In genomic region chr2:84152471-84152870, GRCh38 we compare ENCODE assay signal across 21 cellular contexts.
DNase-seq lines count a peak whose midpoint lies in the region; FAIRE-seq and TF ChIP-seq lines count a peak whose summit lies in the region.
"Had no signal": no experiment of that assay in that cellular context is flagged by ENCODE, and none has a peak within 500 bp of the region (broad histone marks: within the 10 kb centered on the region; RNA-seq: fewer than 3 reads in every experiment).

No MANE protein-coding gene starts in this region.

- no peak overlapping the region for H3K14ac ChIP-seq in trophoblast cell (ENCODE audit: low read length)

- no peak overlapping the region for H2AFZ ChIP-seq in trophoblast cell (ENCODE audit: insufficient read depth, low read length, poor library complexity)
- H2AFZ ChIP-seq: GM23248 had no signal

- H4K12ac ChIP-seq in trophoblast cell (ENCODE audit: low read depth, low read length), result no peak overlapping the region

- no peak for FAIRE-seq in bronchial epithelial cell (lab: Jason Lieb, UNC)
- FAIRE-seq: GM12878, GM19239, H54, HTR-8/SVneo had no signal

- no peak overlapping the region for H3K4me3 Mint-ChIP-seq in MCF 10A (ENCODE audit: unreplicated experiment)
- H3K4me3 Mint-ChIP-seq: B cell; CD8-positive, alpha-beta T cell; HFFc6; IgD-negative memory B cell had no signal

- no peaks in the 10 kb centered on the region for H3K79me2 ChIP-seq in trophoblast cell (ENCODE audit: control insufficient read depth, insufficient read depth, low read length, poor library complexity)

- H2BK12ac ChIP-seq in trophoblast cell (ENCODE audit: low read length), result no peak overlapping the region

- no peak overlapping the region for H2BK5ac ChIP-seq in trophoblast cell (ENCODE audit: low read depth, low read length, poor library complexity)

- H3K27ac ChIP-seq in breast epithelium, result no peak overlapping the region
- no peak overlapping the region for H3K27ac ChIP-seq in trophoblast cell (ENCODE audit: low read depth, low read length)
- H3K27ac ChIP-seq: BLaER1 treated with 17β-estradiol and CSF1 and Interleukin-3, amounts not matched to agents 10 nM and 100 nM; GM23248 had no signal

- intact Hi-C loops in MCF 10A (cut with micrococcal nuclease) (no loop called here), breast epithelium (cut with DNase I; ENCODE audit: low total_unique reads) (no loop called here)

- H3K27ac Mint-ChIP-seq in MCF 10A (ENCODE audit: low read depth, unreplicated experiment), result no peak overlapping the region
- H3K27ac Mint-ChIP-seq: B cell; CD8-positive, alpha-beta T cell; HFFc6; IgD-negative memory B cell had no signal

- no peaks in the 10 kb centered on the region for H3K36me3 ChIP-seq in breast epithelium
- no peaks in the 10 kb centered on the region for H3K36me3 ChIP-seq in bronchial epithelial cell (ENCODE audit: control insufficient read depth, insufficient read depth, low read length)
- no peaks in the 10 kb centered on the region for H3K36me3 ChIP-seq in trophoblast cell (ENCODE audit: control insufficient read depth in 1 of 2, insufficient read depth in 2 of 2, low read length in 2 of 2)
- H3K36me3 ChIP-seq in HAP-1 (replicated peaks), result no peaks in the 10 kb centered on the region
- H3K36me3 ChIP-seq: BLaER1 treated with 17β-estradiol and CSF1 and Interleukin-3, amounts not matched to agents 10 nM and 100 nM had no signal

- H3K4me3 ChIP-seq in breast epithelium (no peak overlapping the region), bronchial epithelial cell (ENCODE audit: low read depth, low read length) (no peak overlapping the region), trophoblast cell (ENCODE audit: low read depth, low read length) (no peak overlapping the region), HAP-1 (no peak overlapping the region)
- H3K4me3 ChIP-seq: BLaER1 treated with 17β-estradiol and CSF1 and Interleukin-3, amounts not matched to agents 10 nM and 100 nM; GM12878; GM23248 had no signal

- no peak overlapping the region for H2AK5ac ChIP-seq in trophoblast cell (ENCODE audit: low read length)

- in situ Hi-C loops in HAP-1 (cut with MboI; ENCODE audit: low sequenced_read_pairs), result no loop called here

- H4K91ac ChIP-seq in trophoblast cell (ENCODE audit: low read depth, low read length), result no peak overlapping the region

- no peak overlapping the region for H3K18ac ChIP-seq in trophoblast cell (ENCODE audit: low read length)

- no peak for TF ChIP-seq POLR2A in breast epithelium (IDR thresholded peaks at IDR 0.05)

- no peaks in the 10 kb centered on the region for H3K9me3 Mint-ChIP-seq in MCF 10A (ENCODE audit: unreplicated experiment)
- H3K9me3 Mint-ChIP-seq: CD8-positive, alpha-beta T cell had no signal

- WGBS in trophoblast cell (ENCODE audit: extremely low coverage, insufficient coverage, insufficient read length), result no CpG with 5 or more reads among the region's 2 CpGs

- BruUV-seq in MCF 10A (replicated peaks; lab: Mats Ljungman, UMichigan), result no TSS peak

- H3K36me3 Mint-ChIP-seq in MCF 10A (ENCODE audit: insufficient read depth, unreplicated experiment), result no peaks in the 10 kb centered on the region
- H3K36me3 Mint-ChIP-seq: CD8-positive, alpha-beta T cell; IgD-negative memory B cell had no signal

- H3K9me3 ChIP-seq in breast epithelium, result no peaks in the 10 kb centered on the region
- H3K9me3 ChIP-seq in trophoblast cell (ENCODE audit: insufficient read depth, low read depth, low read length), result no peaks in the 10 kb centered on the region
- no peaks in the 10 kb centered on the region for H3K9me3 ChIP-seq in HAP-1
- H3K9me3 ChIP-seq: BLaER1 treated with 17β-estradiol and CSF1 and Interleukin-3, amounts not matched to agents 10 nM and 100 nM had no signal

- H3K27me3 ChIP-seq in breast epithelium (no peaks in the 10 kb centered on the region), bronchial epithelial cell (ENCODE audit: control insufficient read depth, insufficient read depth, low read length) (no peaks in the 10 kb centered on the region), trophoblast cell (ENCODE audit: insufficient read depth, low read length) (no peaks in the 10 kb centered on the region), HAP-1 (ENCODE audit: low read depth) (no peaks in the 10 kb centered on the region)
- H3K27me3 ChIP-seq: BLaER1 treated with 17β-estradiol and CSF1 and Interleukin-3, amounts not matched to agents 10 nM and 100 nM had no signal

- POLR2A ChIA-PET in MCF 10A (lab: Yijun Ruan, JAX), result no interaction called here

- no peak overlapping the region for H3K4me2 ChIP-seq in trophoblast cell (ENCODE audit: low read length)
- H3K4me2 ChIP-seq: BLaER1 treated with 17β-estradiol and CSF1 and Interleukin-3, amounts not matched to agents 10 nM and 100 nM had no signal

- no peaks in the 10 kb centered on the region for H3K27me3 Mint-ChIP-seq in MCF 10A (ENCODE audit: insufficient read depth, unreplicated experiment)
- H3K27me3 Mint-ChIP-seq: IgD-negative memory B cell had no signal

- no peak overlapping the region for H3K4ac ChIP-seq in trophoblast cell (ENCODE audit: low read depth, low read length)

- no peaks in the 10 kb centered on the region for H3K79me1 ChIP-seq in trophoblast cell (ENCODE audit: low read length)

- DNase-seq in MCF 10A (ENCODE audit: unreplicated experiment) (peak; percentile 24), breast epithelium (ENCODE audit: low spot score in 2 of 2) (no peak), NCI-H226 (peak; percentile 15), bronchial epithelial cell (ENCODE audit: low read depth) (peak; percentile 44), trophoblast cell (peak; percentile 3 to 22), HAP-1 (ENCODE audit: low spot score in 2 of 2) (no peak), H4 (ENCODE audit: low spot score) (no peak)
- no peak for DNase-seq in activated CD4-positive, CD25-positive, alpha-beta regulatory T cell treated with anti-CD3 and anti-CD28 coated beads, Interleukin-2, amount 50 U/mL, for 72 hours
- DNase-seq: 8988T; Calu3; CD8-positive, alpha-beta T cell; DMS79 treated with DMSO at 0.1 percent for 48 hours; GM23248; HFFc6 had no signal

- H3K4me1 Mint-ChIP-seq in MCF 10A (ENCODE audit: insufficient read depth, unreplicated experiment), result peaks cover 14% of the 10 kb centered on the region
- H3K4me1 Mint-ChIP-seq: B cell, IgD-negative memory B cell had no signal

- H3K9ac ChIP-seq in trophoblast cell (ENCODE audit: low read length), result no peak overlapping the region
- H3K9ac ChIP-seq: BLaER1 treated with 17β-estradiol and CSF1 and Interleukin-3, amounts not matched to agents 10 nM and 100 nM; GM23248 had no signal

- H3K4me1 ChIP-seq in breast epithelium (no peaks in the 10 kb centered on the region), trophoblast cell (ENCODE audit: control insufficient read depth in 1 of 2, insufficient read depth in 2 of 2, low read length in 2 of 2) (no peaks in the 10 kb centered on the region), HAP-1 (no peaks in the 10 kb centered on the region)
- H3K4me1 ChIP-seq: BLaER1 treated with 17β-estradiol and CSF1 and Interleukin-3, amounts not matched to agents 10 nM and 100 nM had no signal

- TF ChIP-seq CTCF in MCF 10A (IDR thresholded peaks at IDR 0.05; ENCODE audit: unreplicated experiment) (no peak), breast epithelium (IDR thresholded peaks at IDR 0.05) (no peak), bronchial epithelial cell (IDR thresholded peaks at IDR 0.05; ENCODE audit: insufficient read depth, low read length, severe bottlenecking) (no peak)

- H4K8ac ChIP-seq in trophoblast cell (ENCODE audit: low read depth, low read length), result no peak overlapping the region

- CTCF ChIA-PET in MCF 10A (lab: Yijun Ruan, JAX), result no interaction called here

- H2BK120ac ChIP-seq in trophoblast cell (ENCODE audit: insufficient read depth, low read length, poor library complexity), result no peak overlapping the region

- no peak overlapping the region for H3K23ac ChIP-seq in trophoblast cell (ENCODE audit: low read length)

Comparison
In these comparisons a context has a peak if more than half of its experiments do, and no peak if none do; other contexts are left out.
1. DNase-seq: peak in MCF 10A (single experiment), NCI-H226 (single experiment), bronchial epithelial cell (single experiment) and trophoblast cell (2 of 2); none in breast epithelium (0 of 2), activated CD4-positive, CD25-positive, alpha-beta regulatory T cell treated with anti-CD3 and anti-CD28 coated beads, Interleukin-2, amount 50 U/mL, for 72 hours (single experiment), HAP-1 (0 of 2) and H4 (single experiment).